ENCODE assay signal across 7 cellular contexts in the genomic region with DNA sequence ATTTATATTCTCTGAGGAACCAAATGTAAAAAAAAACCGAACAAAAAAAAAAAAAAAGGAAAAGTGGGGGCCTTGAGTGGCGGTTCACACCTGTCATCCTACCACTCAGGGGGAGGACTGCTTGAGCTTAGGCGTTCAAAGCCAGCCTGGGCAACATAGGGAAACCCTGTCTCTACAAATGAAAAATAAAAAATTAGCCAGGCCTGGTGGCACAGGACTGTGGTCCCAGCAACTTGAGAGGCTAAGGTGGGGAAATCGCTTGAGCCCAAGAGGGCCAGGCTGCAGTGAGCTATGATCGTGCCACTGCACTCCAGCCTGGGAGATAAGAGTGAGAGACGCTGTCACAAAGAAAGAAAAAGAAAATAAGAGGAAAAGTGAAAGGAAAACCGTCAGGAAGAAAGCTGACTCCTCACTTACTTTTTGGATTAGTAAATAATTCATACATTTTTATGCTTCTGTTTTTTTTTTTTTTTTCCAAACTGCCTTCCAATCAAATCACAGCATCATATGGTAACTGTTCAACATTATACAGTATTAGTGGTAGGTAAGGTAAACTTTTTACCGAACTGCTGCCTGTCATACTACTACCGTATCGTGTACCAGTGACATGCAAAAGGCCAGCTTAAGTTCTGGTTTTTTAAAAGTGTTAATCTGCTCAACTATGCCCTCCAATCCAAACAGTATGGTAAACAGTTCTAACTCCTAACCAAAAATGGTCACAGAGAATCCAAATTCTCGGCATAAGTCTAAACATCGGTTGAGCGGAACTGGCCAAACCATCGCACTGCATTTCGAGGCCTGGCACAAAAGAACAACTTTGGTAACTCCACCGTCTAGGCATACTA. TPM values are rescaled to one million over a fixed set of nuclear protein-coding genes. Genes with fewer than 3 reads are reported as not detected.
DNase-seq lines count a peak whose midpoint lies in the region; ATAC-seq and TF ChIP-seq lines count a peak whose summit lies in the region.

No MANE protein-coding gene starts in this region.

- peak overlapping the region; percentile 93 for H3K4me3 ChIP-seq in GM23248
- H3K4me3 ChIP-seq in Karpas-422 (ENCODE audit: low read length): peak overlapping the region; percentile 73
- H3K4me3 ChIP-seq in hepatocyte: peak overlapping the region; percentile 83
- H3K4me3 ChIP-seq in skeletal muscle satellite cell (ENCODE audit: low read length): peak overlapping the region; percentile 80

- peaks cover 15% of the 10 kb centered on the region for H3K36me3 Mint-ChIP-seq in activated naive CD8-positive, alpha-beta T cell treated with anti-CD3 and anti-CD28 coated beads, Interleukin-2, amount 10 ng/mL, durations not matched to agents 7 days and 5 days

- DNase-seq in GM23248: peak; percentile 46
- peak; percentile 63 for DNase-seq in Karpas-422
- DNase-seq in activated naive CD8-positive, alpha-beta T cell treated with anti-CD3 and anti-CD28 coated beads, Interleukin-2, amount 10 ng/mL, durations not matched to agents 7 days and 5 days: peak; percentile 37
- peak; percentile 19 for DNase-seq in hepatocyte (ENCODE audit: low spot score)
- DNase-seq in posterior vena cava (ENCODE audit: low spot score): no peak

- no peaks in the 10 kb centered on the region for H3K9me3 Mint-ChIP-seq in activated naive CD8-positive, alpha-beta T cell treated with anti-CD3 and anti-CD28 coated beads, Interleukin-2, amount 10 ng/mL, durations not matched to agents 7 days and 5 days

- peaks cover 23% of the 10 kb centered on the region for H3K4me1 Mint-ChIP-seq in activated naive CD8-positive, alpha-beta T cell treated with anti-CD3 and anti-CD28 coated beads, Interleukin-2, amount 10 ng/mL, durations not matched to agents 7 days and 5 days

- H4K20me1 ChIP-seq in GM23248 (ENCODE audit: insufficient read depth): no peaks in the 10 kb centered on the region
- no peaks in the 10 kb centered on the region for H4K20me1 ChIP-seq in Karpas-422 (ENCODE audit: insufficient read depth, low read depth, low read length)
- peaks cover 27% of the 10 kb centered on the region for H4K20me1 ChIP-seq in hepatocyte (ENCODE audit: insufficient read depth, poor library complexity, severe bottlenecking)

- H3K4me1 ChIP-seq in GM23248 (ENCODE audit: insufficient read depth) (peaks cover 15% of the 10 kb centered on the region), Karpas-422 (ENCODE audit: low read length) (peaks cover 19% of the 10 kb centered on the region), hepatocyte (ENCODE audit: insufficient read depth) (peaks cover 15% of the 10 kb centered on the region), skeletal muscle satellite cell (ENCODE audit: control insufficient read depth, insufficient read depth, low read length) (peaks cover 11% of the 10 kb centered on the region)

- H3K4me3 Mint-ChIP-seq in activated naive CD8-positive, alpha-beta T cell treated with anti-CD3 and anti-CD28 coated beads, Interleukin-2, amount 10 ng/mL, durations not matched to agents 7 days and 5 days: peak overlapping the region; percentile 95

- intact Hi-C loops in posterior vena cava (cut with DNase I): no loop called here

- H3K79me2 ChIP-seq in GM23248 (ENCODE audit: insufficient read depth) (peaks cover 61% of the 10 kb centered on the region), Karpas-422 (ENCODE audit: low read length) (peaks cover 53% of the 10 kb centered on the region), hepatocyte (peaks cover 52% of the 10 kb centered on the region)

- H3K4me2 ChIP-seq in GM23248 (ENCODE audit: unreplicated experiment) (peak overlapping the region; percentile 92), Karpas-422 (ENCODE audit: low read depth, low read length, poor library complexity, severe bottlenecking) (peak overlapping the region; percentile 84), hepatocyte (peak overlapping the region; percentile 89), skeletal muscle satellite cell (ENCODE audit: low read length) (peak overlapping the region; percentile 82)

- H3K9me2 ChIP-seq in GM23248 (ENCODE audit: insufficient read depth): no peaks in the 10 kb centered on the region
- H3K9me2 ChIP-seq in Karpas-422 (replicated peaks; ENCODE audit: insufficient read depth, low read length): no peaks in the 10 kb centered on the region
- H3K9me2 ChIP-seq in hepatocyte (replicated peaks; ENCODE audit: insufficient read depth): no peaks in the 10 kb centered on the region

- peak overlapping the region; percentile 85 for H2AFZ ChIP-seq in GM23248
- H2AFZ ChIP-seq in Karpas-422 (ENCODE audit: low read length): 0 out of 2 replicates have a peak overlapping the region, but pooled peaks have one; percentile 61
- H2AFZ ChIP-seq in hepatocyte: peak overlapping the region; percentile 81

- no peaks in the 10 kb centered on the region for H3K27me3 Mint-ChIP-seq in activated naive CD8-positive, alpha-beta T cell treated with anti-CD3 and anti-CD28 coated beads, Interleukin-2, amount 10 ng/mL, durations not matched to agents 7 days and 5 days

- ATAC-seq in GM18499 (IDR thresholded peaks at IDR 0.05; ENCODE audit: insufficient read depth, unreplicated experiment): peak; percentile 27
- ATAC-seq in activated naive CD8-positive, alpha-beta T cell treated with anti-CD3 and anti-CD28 coated beads, Interleukin-2, amount 10 ng/mL, durations not matched to agents 7 days and 5 days (ENCODE audit: low read depth): peak; percentile 27

- no peak for TF ChIP-seq CTCF in hepatocyte (IDR thresholded peaks at IDR 0.05; ENCODE audit: poor library complexity)

- H3K36me3 ChIP-seq in GM23248 (ENCODE audit: low read depth) (peaks cover 24% of the 10 kb centered on the region), Karpas-422 (ENCODE audit: insufficient read depth, low read length) (peaks cover 22% of the 10 kb centered on the region), hepatocyte (replicated peaks; ENCODE audit: insufficient read depth, low read depth) (no peaks in the 10 kb centered on the region), skeletal muscle satellite cell (ENCODE audit: insufficient read depth, low read length) (peaks cover 30% of the 10 kb centered on the region)

- peak overlapping the region; percentile 90 for H3K27ac ChIP-seq in GM23248
- H3K27ac ChIP-seq in Karpas-422 (ENCODE audit: low read length): peak overlapping the region; percentile 64
- peak overlapping the region; percentile 95 for H3K27ac ChIP-seq in hepatocyte

- 13 to 14% methylated on average over 16 of the region's 16 CpGs for WGBS in GM23248 (ENCODE audit: low coverage in 1 of 2, low lambda C conversion rate in 2 of 2, missing lambda C conversion rate in 2 of 2), 2 experiments
- WGBS in hepatocyte (ENCODE audit: low lambda C conversion rate, missing lambda C conversion rate): 18% methylated on average over 16 of the region's 16 CpGs

- in situ Hi-C loops in GM23248 (cut with MboI): loop anchor here (25.0 kb wide), 1 partner anchor 657 kb away; no protein-coding TSS in a partner anchor

- 0 out of 2 replicates have a peak, but pooled peaks cover 4% of the 10 kb centered on the region for H3F3A ChIP-seq in GM23248 (ENCODE audit: insufficient read depth)

- H3K9ac ChIP-seq in GM23248: peak overlapping the region; percentile 98
- H3K9ac ChIP-seq in Karpas-422 (ENCODE audit: low read length): peak overlapping the region; percentile 89
- H3K9ac ChIP-seq in skeletal muscle satellite cell (ENCODE audit: low read depth, low read length): peak overlapping the region; percentile 92

- POLR2A ChIA-PET in activated naive CD8-positive, alpha-beta T cell treated with anti-CD3 and anti-CD28 coated beads, Interleukin-2, amount 10 ng/mL, durations not matched to agents 7 days and 5 days (lab: Charles Lee): interaction anchor here (0.6 to 2.7 kb wide), 9 partner anchors 10 to 235 kb away, joined by 3 to 27 read pairs (median 4); partner anchors contain the start of genes PRKCI and SKIL

- H3K9me3 ChIP-seq in GM23248 (ENCODE audit: low read depth) (no peaks in the 10 kb centered on the region), Karpas-422 (ENCODE audit: low read length) (no peaks in the 10 kb centered on the region), hepatocyte (ENCODE audit: low read depth) (no peaks in the 10 kb centered on the region), skeletal muscle satellite cell (replicated peaks; ENCODE audit: low read length) (no peaks in the 10 kb centered on the region)

- no peaks in the 10 kb centered on the region for H3K27me3 ChIP-seq in GM23248 (replicated peaks; ENCODE audit: insufficient read depth)
- no peaks in the 10 kb centered on the region for H3K27me3 ChIP-seq in Karpas-422 (ENCODE audit: low read length)
- no peaks in the 10 kb centered on the region for H3K27me3 ChIP-seq in hepatocyte
- H3K27me3 ChIP-seq in skeletal muscle satellite cell (ENCODE audit: control insufficient read depth, insufficient read depth, low read length): no peaks in the 10 kb centered on the region

- H3K27ac Mint-ChIP-seq in activated naive CD8-positive, alpha-beta T cell treated with anti-CD3 and anti-CD28 coated beads, Interleukin-2, amount 10 ng/mL, durations not matched to agents 7 days and 5 days: peak overlapping the region; percentile 99

RNA-seq across cellular contexts. Expression of gene PHC3, which starts 1.2 kb away (rescaled TPM):
- total RNA-seq in GM23248 (2014; rRNA removed; shearing (Covaris generic)): 17.5 and 21.9 TPM in 2 replicates
- polyA plus RNA-seq in GM23248 (2016; fragmentation: Nextera tagmentation; extraction: Ambion mirVana) (68.7 and 72.2 TPM in 2 replicates), hepatocyte (39.8 and 39.9 TPM in 2 replicates)
- total RNA-seq in Karpas-422 (2014; rRNA removed; shearing (Covaris generic); ENCODE audit: low replicate concordance): 31.9 and 89.9 TPM in 2 replicates
- 100 to 1,000 TPM in 1 of 2 experiments, 10 to 100 TPM in 1; 94.9 to 105 TPM for total RNA-seq in activated naive CD8-positive, alpha-beta T cell treated with anti-CD3 and anti-CD28 coated beads, Interleukin-2, amount 10 ng/mL, durations not matched to agents 7 days and 5 days
- total RNA-seq in hepatocyte (36.2 and 36.6 TPM in 2 replicates), posterior vena cava (10 to 100 TPM; 84.5 to 85.6 TPM)
- total RNA-seq in skeletal muscle satellite cell (2012; rRNA removed): 18.0 and 20.3 TPM in 2 replicates

RNA-seq across cellular contexts. Expression of gene PRKCI, which starts 41.9 kb away (rescaled TPM):
- total RNA-seq in GM23248 (2014; rRNA removed; shearing (Covaris generic)): 46.9 and 47.7 TPM in 2 replicates
- 33.0 and 33.5 TPM in 2 replicates for polyA plus RNA-seq in GM23248 (2016; fragmentation: Nextera tagmentation; extraction: Ambion mirVana)
- 8.7 and 38.2 TPM in 2 replicates for total RNA-seq in Karpas-422 (2014; rRNA removed; shearing (Covaris generic); ENCODE audit: low replicate concordance)
- total RNA-seq in activated naive CD8-positive, alpha-beta T cell treated with anti-CD3 and anti-CD28 coated beads, Interleukin-2, amount 10 ng/mL, durations not matched to agents 7 days and 5 days: 10 to 100 TPM; 23.7 to 24.2 TPM
- 47.3 and 51.8 TPM in 2 replicates for total RNA-seq in hepatocyte
- polyA plus RNA-seq in hepatocyte: 25.8 and 28.6 TPM in 2 replicates
- total RNA-seq in skeletal muscle satellite cell (2012; rRNA removed): 25.3 and 36.5 TPM in 2 replicates
- 10 to 100 TPM; 19.8 to 25.5 TPM for total RNA-seq in posterior vena cava
